ENCODE assay signal across 24 cellular contexts in the genomic region with DNA sequence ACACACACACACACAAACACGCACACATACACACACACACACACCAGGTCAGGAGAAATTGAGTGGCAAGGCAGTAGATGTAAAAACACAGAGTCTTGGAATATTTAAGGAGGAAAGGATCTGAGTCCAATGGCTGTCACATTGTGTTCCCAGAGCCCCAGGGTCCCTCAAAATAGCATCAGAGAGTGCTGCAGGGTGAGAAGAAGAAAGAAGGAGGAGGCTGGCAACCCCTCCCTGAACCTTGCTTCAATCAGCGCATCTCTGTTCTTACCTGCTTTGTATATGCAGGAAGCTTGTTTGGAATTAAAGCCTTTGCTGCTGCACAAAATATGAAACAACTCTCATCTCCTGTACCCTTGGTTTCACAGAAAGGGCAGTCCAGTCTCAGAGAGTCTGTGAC.
DNase-seq lines count a peak whose midpoint lies in the region; ATAC-seq, FAIRE-seq and TF ChIP-seq lines count a peak whose summit lies in the region.
"Had no signal": no experiment of that assay in that cellular context is flagged by ENCODE, and none has a peak within 500 bp of the region (broad histone marks: within the 10 kb centered on the region; RNA-seq: fewer than 3 reads in every experiment).

No MANE protein-coding gene starts in this region.

- peak overlapping the region in 2 of 5 experiments; percentile 8 to 49 for H3K4me3 Mint-ChIP-seq in brain
- H3K4me3 Mint-ChIP-seq in neural progenitor cell, result peak overlapping the region; percentile 16
- H3K4me3 Mint-ChIP-seq: CD4-positive, alpha-beta memory T cell had no signal

- no peak overlapping the region for H3K4me3 ChIP-seq in mesodermal cell (ENCODE audit: extremely low read depth, insufficient read depth, low read length, poor library complexity, severe bottlenecking)
- no peak overlapping the region for H3K4me3 ChIP-seq in neural progenitor cell
- H3K4me3 ChIP-seq: GM23248 had no signal

- H3K36me3 ChIP-seq in mesodermal cell (ENCODE audit: control insufficient read depth, insufficient read depth, low read length), result no peaks in the 10 kb centered on the region
- H3K36me3 ChIP-seq in neural progenitor cell, result no peaks in the 10 kb centered on the region
- H3K36me3 ChIP-seq: BE2C had no signal

- H3K9me3 ChIP-seq in mesodermal cell (ENCODE audit: control insufficient read depth, low read length), result no peaks in the 10 kb centered on the region
- no peaks in the 10 kb centered on the region for H3K9me3 ChIP-seq in neural progenitor cell (ENCODE audit: low read depth)
- H3K9me3 ChIP-seq: BE2C had no signal

- H3K36me3 Mint-ChIP-seq in brain, result no peaks in the 10 kb centered on the region
- no peaks in the 10 kb centered on the region for H3K36me3 Mint-ChIP-seq in neural progenitor cell
- H3K36me3 Mint-ChIP-seq in activated naive CD4-positive, alpha-beta T cell treated with anti-CD3 and anti-CD28 coated beads, Interleukin-2, amount 50 U/mL, for 72 hours, result no peaks in the 10 kb centered on the region
- H3K36me3 Mint-ChIP-seq: CD4-positive, alpha-beta memory T cell had no signal

- H2AFZ ChIP-seq in neural progenitor cell (replicated peaks), result peak overlapping the region; percentile 68
- H2AFZ ChIP-seq: GM23248 had no signal

- H3K27ac ChIP-seq in mesodermal cell (ENCODE audit: low read depth, low read length, severe bottlenecking) (peak overlapping the region; percentile 51), neural progenitor cell (no peak overlapping the region)
- H3K27ac ChIP-seq: GM23248 had no signal

- H3K4me1 Mint-ChIP-seq in brain, result peaks cover 83% of the 10 kb centered on the region
- H3K4me1 Mint-ChIP-seq in neural progenitor cell, result peaks cover 72% of the 10 kb centered on the region
- H3K4me1 Mint-ChIP-seq: CD4-positive, alpha-beta memory T cell had no signal

- H3K9me3 Mint-ChIP-seq in brain (peaks cover 0 to 3% (median 0%) of the 10 kb centered on the region in 5 experiments), neural progenitor cell (no peaks in the 10 kb centered on the region)
- H3K9me3 Mint-ChIP-seq in activated naive CD4-positive, alpha-beta T cell treated with anti-CD3 and anti-CD28 coated beads, Interleukin-2, amount 50 U/mL, for 72 hours, result peaks cover 0 to 4% of the 10 kb centered on the region in 2 donors

- FAIRE-seq in urothelium cell line (lab: Jason Lieb, UNC), result peak; percentile 95
- FAIRE-seq: GM12891, GM18507, GM19239, H1 had no signal

- H3K27me3 ChIP-seq in neural progenitor cell, result no peaks in the 10 kb centered on the region
- H3K27me3 ChIP-seq: BE2C had no signal

- ATAC-seq in activated naive CD4-positive, alpha-beta T cell treated with anti-CD3 and anti-CD28 coated beads, Interleukin-2, amount 50 U/mL, for 72 hours, result no peak
- no peak for ATAC-seq in GM18907 (IDR thresholded peaks at IDR 0.05; ENCODE audit: unreplicated experiment)

- H4K20me1 ChIP-seq in neural progenitor cell (ENCODE audit: low read depth), result no peaks in the 10 kb centered on the region

- TF ChIP-seq CTCF in brain (conservative IDR thresholded peaks at IDR 0.05) (no peak), neural progenitor cell (IDR thresholded peaks at IDR 0.05) (no peak)

- H3K4me1 ChIP-seq in mesodermal cell (ENCODE audit: control insufficient read depth, insufficient read depth, low read length, poor library complexity, severe bottlenecking) (no peaks in the 10 kb centered on the region), neural progenitor cell (peaks cover 17% of the 10 kb centered on the region)

- no peaks in the 10 kb centered on the region for H3K79me2 ChIP-seq in neural progenitor cell (ENCODE audit: low read depth)

- H3F3A ChIP-seq in neural progenitor cell (ENCODE audit: low read depth), result no peaks in the 10 kb centered on the region

- DNase-seq in neural progenitor cell (ENCODE audit: low spot score), result no peak
- no peak for DNase-seq in urothelium cell line (ENCODE audit: low spot score)
- DNase-seq in HEK293T (ENCODE audit: extremely low spot score), result no peak
- DNase-seq in mesenteric fat pad (ENCODE audit: low spot score), result no peak
- no peak for DNase-seq in activated naive CD4-positive, alpha-beta T cell treated with anti-CD3 and anti-CD28 coated beads, Interleukin-2, amount 50 U/mL, for 72 hours (ENCODE audit: low spot score in 2 of 2)
- DNase-seq: AML-193; BE2C; C1 segment of cervical spinal cord; Calu3; CD4-positive, alpha-beta memory T cell; COR-L47; DMS53; DMS79 treated with DMSO at 0.1 percent for 48 hours; GF-D8; GM23248; H7; HCEC 1CT had no signal

- H3K4me2 ChIP-seq in neural progenitor cell, result no peak overlapping the region

- H3K9ac ChIP-seq in neural progenitor cell, result no peak overlapping the region
- H3K9ac ChIP-seq: GM23248 had no signal

- CTCF ChIA-PET in HEK293T (lab: Yijun Ruan, JAX), result no interaction called here

- H3K27me3 Mint-ChIP-seq in brain (no peaks in the 10 kb centered on the region), neural progenitor cell (ENCODE audit: insufficient read depth, low read depth) (peaks cover 4% of the 10 kb centered on the region)

- H3K27ac Mint-ChIP-seq in brain (peak overlapping the region in 3 of 5 experiments; percentile 89 to 91 (median 91)), neural progenitor cell (peak overlapping the region; percentile 64)
- no peak overlapping the region for H3K27ac Mint-ChIP-seq in activated naive CD4-positive, alpha-beta T cell treated with anti-CD3 and anti-CD28 coated beads, Interleukin-2, amount 50 U/mL, for 72 hours
- H3K27ac Mint-ChIP-seq: CD4-positive, alpha-beta memory T cell had no signal

- no CpG with 5 or more reads among the region's 2 CpGs for WGBS in mesodermal cell (ENCODE audit: insufficient coverage in 2 of 2), 2 experiments

- POLR2A ChIA-PET in HEK293T (lab: Yijun Ruan, JAX), result no interaction called here

TF ChIP-seq in HEK293T, 16 proteins besides CTCF, POLR2A, EP300 and RAD21:
- no peak for TF ChIP-seq FOXA1 (IDR thresholded peaks at IDR 0.05)
- no peak for TF ChIP-seq BHLHE40 (IDR thresholded peaks at IDR 0.05; ENCODE audit: borderline replicate concordance)
- TF ChIP-seq L3MBTL2 (conservative IDR thresholded peaks at IDR 0.05), result no peak
- TF ChIP-seq, protein P1, sequence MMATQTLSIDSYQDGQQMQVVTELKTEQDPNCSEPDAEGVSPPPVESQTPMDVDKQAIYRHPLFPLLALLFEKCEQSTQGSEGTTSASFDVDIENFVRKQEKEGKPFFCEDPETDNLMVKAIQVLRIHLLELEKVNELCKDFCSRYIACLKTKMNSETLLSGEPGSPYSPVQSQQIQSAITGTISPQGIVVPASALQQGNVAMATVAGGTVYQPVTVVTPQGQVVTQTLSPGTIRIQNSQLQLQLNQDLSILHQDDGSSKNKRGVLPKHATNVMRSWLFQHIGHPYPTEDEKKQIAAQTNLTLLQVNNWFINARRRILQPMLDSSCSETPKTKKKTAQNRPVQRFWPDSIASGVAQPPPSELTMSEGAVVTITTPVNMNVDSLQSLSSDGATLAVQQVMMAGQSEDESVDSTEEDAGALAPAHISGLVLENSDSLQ (IDR thresholded peaks at IDR 0.05), result no peak
- no peak for TF ChIP-seq CTBP1 (IDR thresholded peaks at IDR 0.05; ENCODE audit: borderline replicate concordance)
- TF ChIP-seq HDGF (IDR thresholded peaks at IDR 0.05; ENCODE audit: borderline replicate concordance), result no peak
- no peak for TF ChIP-seq ARNT (IDR thresholded peaks at IDR 0.05)
- TF ChIP-seq ELF4 (IDR thresholded peaks at IDR 0.05), result no peak
- no peak for TF ChIP-seq FOXM1 (IDR thresholded peaks at IDR 0.05; ENCODE audit: borderline replicate concordance)
- no peak for TF ChIP-seq SP1 (IDR thresholded peaks at IDR 0.05)
- TF ChIP-seq LEF1 (IDR thresholded peaks at IDR 0.05; ENCODE audit: borderline replicate concordance), result no peak
- TF ChIP-seq ZNF384 (IDR thresholded peaks at IDR 0.05), result no peak

Comparison
In these comparisons a context has a peak if more than half of its experiments do, and no peak if none do; other contexts are left out.
1. H3K27ac Mint-ChIP-seq: peak in brain (3 of 5) and neural progenitor cell (single experiment); none in activated naive CD4-positive, alpha-beta T cell treated with anti-CD3 and anti-CD28 coated beads, Interleukin-2, amount 50 U/mL, for 72 hours (0 of 2).